18 cellular contexts compared by ENCODE assay signal in genomic region chr1:229137274-229137673, GRCh38.
"Had no signal": no experiment of that assay in that cellular context is flagged by ENCODE, and none has a peak within 500 bp of the region (broad histone marks: within the 10 kb centered on the region; RNA-seq: fewer than 3 reads in every experiment).

No MANE protein-coding gene starts in this region.

- H3K9me3 ChIP-seq: tibial nerve, vagina had no signal

- H3K9me3 Mint-ChIP-seq: central memory CD8-positive, alpha-beta T cell had no signal

- ATAC-seq: activated CD8-positive, alpha-beta T cell treated with anti-CD3 and anti-CD28 coated beads for 36 hours; activated naive CD4-positive, alpha-beta T cell treated with anti-CD3 and anti-CD28 coated beads, Interleukin-2, amount 50 U/mL, for 72 hours had no signal

- DNase-seq: activated CD4-positive, alpha-beta T cell treated with anti-CD3 and anti-CD28 coated beads for 48 hours; activated CD8-positive, alpha-beta memory T cell treated with anti-CD3 and anti-CD28 coated beads, Interleukin-2, amount 50 U/mL, for 4 hours; activated CD8-positive, alpha-beta T cell treated with anti-CD3 and anti-CD28 coated beads for 36 hours; activated gamma-delta T cell; activated T-cell treated with anti-CD3 and anti-CD28 coated beads, Interleukin-2, amount 50 U/mL, for 48 hours; cortex of kidney; effector memory CD4-positive, alpha-beta T cell; foreskin fibroblast; kidney glomerular epithelial cell; mesendoderm; occipital lobe; stimulated activated CD4-positive, alpha-beta T cell treated with anti-CD3 and anti-CD28 coated beads, Interleukin-2, amount 100 ng/mL, for 48 hours had no signal

- H3K27ac Mint-ChIP-seq: activated CD8-positive, alpha-beta T cell treated with anti-CD3 and anti-CD28 coated beads for 36 hours; activated naive CD4-positive, alpha-beta T cell treated with anti-CD3 and anti-CD28 coated beads, Interleukin-2, amount 50 U/mL, for 72 hours; brain; nephron had no signal

- H3K36me3 Mint-ChIP-seq: brain had no signal

- H3K4me3 Mint-ChIP-seq: activated CD8-positive, alpha-beta T cell treated with anti-CD3 and anti-CD28 coated beads for 36 hours; brain; central memory CD8-positive, alpha-beta T cell; nephron had no signal

- H3K27me3 Mint-ChIP-seq: activated CD8-positive, alpha-beta T cell treated with anti-CD3 and anti-CD28 coated beads for 36 hours; central memory CD8-positive, alpha-beta T cell had no signal
